ENCODE assay signal across 1 cellular context in the genomic region with DNA sequence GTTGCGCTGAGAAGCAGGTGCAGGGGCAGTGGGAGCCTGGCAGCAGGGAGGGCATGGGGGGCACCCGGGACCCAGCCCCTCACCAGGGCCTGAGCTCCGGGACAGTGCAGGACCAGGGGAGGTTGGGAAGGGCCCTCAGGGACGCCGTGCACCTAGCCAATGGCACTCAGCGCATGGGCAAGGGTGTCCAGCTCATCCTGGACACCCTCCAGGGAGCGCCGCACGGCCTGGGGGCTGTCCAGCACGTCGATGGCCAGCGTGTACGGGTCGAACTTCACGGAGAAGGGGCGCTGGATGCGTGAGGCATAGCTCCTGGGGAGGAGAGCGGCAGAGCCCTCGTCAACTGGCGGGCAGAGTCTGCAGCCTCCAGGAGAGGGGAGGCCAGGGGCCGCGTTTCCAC.
TF ChIP-seq lines count a peak whose summit lies in the region.

No MANE protein-coding gene starts in this region.

TF ChIP-seq in IMR-90, 13 proteins besides CTCF, POLR2A, EP300 and RAD21:
- TF ChIP-seq FOS (IDR thresholded peaks at IDR 0.05; ENCODE audit: low read depth, low read length) (no peak), CHD1 (IDR thresholded peaks at IDR 0.05; ENCODE audit: low read depth, low read length) (no peak), BHLHE40 (IDR thresholded peaks at IDR 0.05; ENCODE audit: low read depth, low read length) (no peak), CEBPB (IDR thresholded peaks at IDR 0.05; ENCODE audit: low read depth, low read length) (no peak), RCOR1 (IDR thresholded peaks at IDR 0.05; ENCODE audit: insufficient replicate concordance, low read length) (no peak), RFX5 (IDR thresholded peaks at IDR 0.05; ENCODE audit: low read depth, low read length) (no peak)
- TF ChIP-seq, protein P1, sequence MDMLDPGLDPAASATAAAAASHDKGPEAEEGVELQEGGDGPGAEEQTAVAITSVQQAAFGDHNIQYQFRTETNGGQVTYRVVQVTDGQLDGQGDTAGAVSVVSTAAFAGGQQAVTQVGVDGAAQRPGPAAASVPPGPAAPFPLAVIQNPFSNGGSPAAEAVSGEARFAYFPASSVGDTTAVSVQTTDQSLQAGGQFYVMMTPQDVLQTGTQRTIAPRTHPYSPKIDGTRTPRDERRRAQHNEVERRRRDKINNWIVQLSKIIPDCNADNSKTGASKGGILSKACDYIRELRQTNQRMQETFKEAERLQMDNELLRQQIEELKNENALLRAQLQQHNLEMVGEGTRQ (IDR thresholded peaks at IDR 0.05; ENCODE audit: low read depth, low read length) = no peak
